24 cellular contexts compared by ENCODE assay signal in the genomic region with DNA sequence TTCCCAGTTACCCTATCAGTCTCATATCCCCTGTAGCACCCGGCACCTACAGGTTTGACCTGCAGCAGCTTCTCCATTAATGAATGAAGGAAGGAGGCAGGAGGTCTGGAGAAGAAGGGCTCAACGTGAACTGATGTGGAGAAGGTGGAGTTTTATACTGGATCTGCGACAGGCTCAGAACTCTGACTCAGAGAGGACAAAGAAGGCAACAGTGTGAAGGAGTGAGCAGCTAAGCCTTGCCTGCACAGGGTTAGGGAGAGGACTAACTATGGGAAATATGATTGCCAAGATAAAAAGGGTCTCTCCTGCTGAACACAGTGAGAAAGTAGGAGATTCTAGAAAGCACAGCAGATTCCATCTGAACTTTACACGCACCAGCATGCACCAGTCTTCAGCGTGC. TPM values are rescaled to one million over a fixed set of nuclear protein-coding genes. Genes with fewer than 3 reads are reported as not detected.
DNase-seq lines count a peak whose midpoint lies in the region; ATAC-seq, FAIRE-seq and TF ChIP-seq lines count a peak whose summit lies in the region.
"Had no signal": no experiment of that assay in that cellular context is flagged by ENCODE, and none has a peak within 500 bp of the region (broad histone marks: within the 10 kb centered on the region; RNA-seq: fewer than 3 reads in every experiment).

No MANE protein-coding gene starts in this region.

- H3K4ac ChIP-seq in IMR-90 (ENCODE audit: low read depth, low read length): no peak overlapping the region

- H3K9me3 ChIP-seq in IMR-90 (ENCODE audit: control insufficient read depth, insufficient read depth, low read length) (no peaks in the 10 kb centered on the region), neural progenitor cell (ENCODE audit: low read depth) (no peaks in the 10 kb centered on the region), colonic mucosa (no peaks in the 10 kb centered on the region)

- TF ChIP-seq RAD21 in IMR-90 (IDR thresholded peaks at IDR 0.05; ENCODE audit: low read length): no peak

- no peaks in the 10 kb centered on the region for H3K27me3 Mint-ChIP-seq in Calu3 (ENCODE audit: unreplicated experiment)
- H3K27me3 Mint-ChIP-seq in neural progenitor cell (ENCODE audit: insufficient read depth, low read depth): no peaks in the 10 kb centered on the region
- H3K27me3 Mint-ChIP-seq: CD4-positive, alpha-beta memory T cell; IgD-negative memory B cell had no signal

- H4K20me1 ChIP-seq in IMR-90 (ENCODE audit: insufficient read depth, low read length) (no peaks in the 10 kb centered on the region; the same call in 1 of the 2 replicates), neural progenitor cell (ENCODE audit: low read depth) (no peaks in the 10 kb centered on the region)
- H4K20me1 ChIP-seq: BLaER1 had no signal

- H4K5ac ChIP-seq in IMR-90 (ENCODE audit: low read depth, low read length): no peak overlapping the region

- TF ChIP-seq POLR2A in IMR-90 (IDR thresholded peaks at IDR 0.05; ENCODE audit: low read depth, low read length): no peak

- 75% methylated on average over 2 of the region's 5 CpGs; no CpG with 5 or more reads in 1 of the 2 experiments for WGBS in IMR-90 (ENCODE audit: extremely low coverage in 2 of 2, insufficient read length in 1 of 2), 2 experiments

- H3K18ac ChIP-seq in IMR-90 (ENCODE audit: low read depth, low read length): no peak overlapping the region

- peak overlapping the region; percentile 13; the same call in 1 of the 2 replicates for H2BK20ac ChIP-seq in IMR-90 (ENCODE audit: low read depth, low read length)

- H2AK9ac ChIP-seq in IMR-90 (replicated peaks; ENCODE audit: low read depth, low read length, poor library complexity): peak overlapping the region; percentile 58

- H3K27ac Mint-ChIP-seq in Calu3 (ENCODE audit: unreplicated experiment): peak overlapping the region; percentile 55
- no peak overlapping the region for H3K27ac Mint-ChIP-seq in neural progenitor cell
- H3K27ac Mint-ChIP-seq: CD14-positive monocyte; CD4-positive, alpha-beta memory T cell; IgD-negative memory B cell had no signal

- H3K79me1 ChIP-seq in IMR-90 (ENCODE audit: low read depth in 1 of 2, low read length in 2 of 2): no peaks in the 10 kb centered on the region

- H2BK5ac ChIP-seq in IMR-90 (ENCODE audit: low read depth, low read length, poor library complexity, severe bottlenecking): no peak overlapping the region

- no peak overlapping the region for H2AFZ ChIP-seq in IMR-90 (replicated peaks; ENCODE audit: low read length, poor library complexity)
- peak overlapping the region; percentile 69 for H2AFZ ChIP-seq in neural progenitor cell (replicated peaks)
- H2AFZ ChIP-seq: GM23248 had no signal

- H2BK120ac ChIP-seq in IMR-90 (ENCODE audit: low read depth, low read length): no peak overlapping the region

- H3K9me1 ChIP-seq in IMR-90 (ENCODE audit: insufficient read depth, low read length): no peaks in the 10 kb centered on the region

- no peak overlapping the region for H2AK5ac ChIP-seq in IMR-90 (ENCODE audit: low read depth, low read length)

- H3K4me2 ChIP-seq in IMR-90 (ENCODE audit: low read depth, low read length) (no peak overlapping the region), neural progenitor cell (no peak overlapping the region)
- H3K4me2 ChIP-seq: BLaER1 had no signal

- H3K4me1 Mint-ChIP-seq in Calu3 (ENCODE audit: low read depth, unreplicated experiment) (peaks cover 54% of the 10 kb centered on the region), neural progenitor cell (peaks cover 8% of the 10 kb centered on the region)
- H3K4me1 Mint-ChIP-seq: CD14-positive monocyte; CD4-positive, alpha-beta memory T cell; IgD-negative memory B cell had no signal

- FAIRE-seq in bronchial epithelial cell (lab: Jason Lieb, UNC): peak; percentile 18
- FAIRE-seq: GM12878, GM19239, HTR-8/SVneo had no signal

- no peak overlapping the region for H3K14ac ChIP-seq in IMR-90 (replicated peaks; ENCODE audit: low read depth, low read length)

- no peak overlapping the region for H3K9ac ChIP-seq in IMR-90 (ENCODE audit: low read depth, low read length)
- no peak overlapping the region for H3K9ac ChIP-seq in neural progenitor cell
- no peak overlapping the region for H3K9ac ChIP-seq in colonic mucosa (ENCODE audit: low read depth in 2 of 2, low read length in 2 of 2)
- H3K9ac ChIP-seq: BLaER1, GM23248 had no signal

- H3K36me3 ChIP-seq in IMR-90 (ENCODE audit: control insufficient read depth, insufficient read depth, low read length) (no peaks in the 10 kb centered on the region), bronchial epithelial cell (ENCODE audit: control insufficient read depth, insufficient read depth, low read length) (no peaks in the 10 kb centered on the region), neural progenitor cell (no peaks in the 10 kb centered on the region), colonic mucosa (no peaks in the 10 kb centered on the region)
- H3K36me3 ChIP-seq: BLaER1 had no signal

- H3K36me3 Mint-ChIP-seq in Calu3 (ENCODE audit: insufficient read depth, unreplicated experiment) (peaks cover 45% of the 10 kb centered on the region), neural progenitor cell (no peaks in the 10 kb centered on the region)
- H3K36me3 Mint-ChIP-seq: CD14-positive monocyte; CD4-positive, alpha-beta memory T cell; IgD-negative memory B cell had no signal

- POLR2A ChIA-PET in IMR-90 (lab: Charles Lee; ENCODE audit: unreplicated experiment): no interaction called here

- H3K56ac ChIP-seq in IMR-90 (ENCODE audit: extremely low read depth, insufficient read depth, low read length): no peak overlapping the region

- no peak overlapping the region for H3K23ac ChIP-seq in IMR-90 (ENCODE audit: low read depth, low read length)

- H3K4me3 Mint-ChIP-seq in Calu3 (ENCODE audit: low read depth, unreplicated experiment) (peak overlapping the region; percentile 13), neural progenitor cell (no peak overlapping the region)
- H3K4me3 Mint-ChIP-seq: CD14-positive monocyte; CD4-positive, alpha-beta memory T cell; IgD-negative memory B cell had no signal

- no peak overlapping the region for H4K8ac ChIP-seq in IMR-90 (ENCODE audit: low read depth in 2 of 2, low read length in 2 of 2)

- in situ Hi-C loops in IMR-90 (cut with MboI; ENCODE audit: low sequenced_read_pairs): no loop called here

- no peaks in the 10 kb centered on the region for H3K79me2 ChIP-seq in neural progenitor cell (ENCODE audit: low read depth)

- CTCF ChIA-PET in Calu3 (lab: Charles Lee): interaction anchor here (0.9 kb wide), 1 partner anchor 10 kb away, joined by 3 read pairs; no protein-coding TSS in a partner anchor
- CTCF ChIA-PET in IMR-90 (lab: Yijun Ruan, JAX): no interaction called here

- H3K27ac ChIP-seq in IMR-90 (ENCODE audit: insufficient read depth, low read length) (no peak overlapping the region), neural progenitor cell (no peak overlapping the region), colonic mucosa (no peak overlapping the region)
- H3K27ac ChIP-seq: BLaER1, GM23248 had no signal

- no TSS peak for BruUV-seq in Calu3 (replicated peaks; lab: Mats Ljungman, UMichigan)
- no TSS peak for BruUV-seq in IMR-90 (replicated peaks; lab: Mats Ljungman, UMichigan)

- no peak overlapping the region for H2BK15ac ChIP-seq in IMR-90 (ENCODE audit: low read depth, low read length)

- H4K91ac ChIP-seq in IMR-90 (ENCODE audit: insufficient read depth, low read depth, low read length): no peak overlapping the region

- ATAC-seq in IMR-90 (ENCODE audit: low read depth) (peak; percentile 38; the same call in 1 of the 2 replicates), GM19397 (IDR thresholded peaks at IDR 0.05; ENCODE audit: unreplicated experiment) (no peak)
- ATAC-seq: GM12878, HCT116 had no signal

- peaks cover 2% of the 10 kb centered on the region; the same call in 1 of the 2 replicates for H3K4me1 ChIP-seq in IMR-90 (ENCODE audit: control insufficient read depth, insufficient read depth, low read length)
- no peaks in the 10 kb centered on the region for H3K4me1 ChIP-seq in neural progenitor cell
- H3K4me1 ChIP-seq in colonic mucosa: no peaks in the 10 kb centered on the region

- no peak for TF ChIP-seq CTCF in Calu3 (IDR thresholded peaks at IDR 0.05; ENCODE audit: unreplicated experiment)
- no peak for TF ChIP-seq CTCF in IMR-90 (conservative IDR thresholded peaks at IDR 0.05; ENCODE audit: low read depth, low read length)
- no peak for TF ChIP-seq CTCF in bronchial epithelial cell (IDR thresholded peaks at IDR 0.05; ENCODE audit: insufficient read depth, low read length, severe bottlenecking)
- no peak for TF ChIP-seq CTCF in neural progenitor cell (IDR thresholded peaks at IDR 0.05)
- TF ChIP-seq CTCF in colonic mucosa (IDR thresholded peaks at IDR 0.05): no peak

- DNase-seq in Calu3 (no peak), IMR-90 (no peak), bronchial epithelial cell (ENCODE audit: low read depth) (no peak), neural progenitor cell (ENCODE audit: low spot score) (no peak), colonic mucosa (no peak), NCI-H446 treated with DMSO at 0.1 percent for 48 hours (lab: John Stamatoyannopoulos, UW) (no peak), D341Med (ENCODE audit: low spot score) (no peak)
- DNase-seq: ACHN; CD4-positive, alpha-beta memory T cell; DMS 273 treated with DMSO at 0.1 percent for 48 hours; DMS53; DND-41; EL; GM23248; KBM-7 had no signal

- H3K27me3 ChIP-seq in IMR-90 (ENCODE audit: control insufficient read depth, insufficient read depth, low read length) (peaks cover 11% of the 10 kb centered on the region), bronchial epithelial cell (ENCODE audit: control insufficient read depth, insufficient read depth, low read length) (no peaks in the 10 kb centered on the region), neural progenitor cell (no peaks in the 10 kb centered on the region), colonic mucosa (no peaks in the 10 kb centered on the region)
- H3K27me3 ChIP-seq: BLaER1 had no signal

- H3K9me3 Mint-ChIP-seq in Calu3 (ENCODE audit: low read depth, unreplicated experiment) (no peaks in the 10 kb centered on the region), neural progenitor cell (no peaks in the 10 kb centered on the region)
- H3K9me3 Mint-ChIP-seq: IgD-negative memory B cell had no signal

- intact Hi-C loops in Calu3 (cut with micrococcal nuclease; ENCODE audit: unreplicated experiment) (no loop called here), IMR-90 (cut with micrococcal nuclease) (no loop called here), colonic mucosa (cut with DNase I) (no loop called here)

- H3K4me3 ChIP-seq in IMR-90 (ENCODE audit: insufficient read depth, low read depth, low read length) (no peak overlapping the region), bronchial epithelial cell (ENCODE audit: low read depth, low read length) (no peak overlapping the region), neural progenitor cell (no peak overlapping the region), colonic mucosa (no peak overlapping the region)
- H3K4me3 ChIP-seq: BLaER1, GM12878, GM23248 had no signal

- H3F3A ChIP-seq in neural progenitor cell (ENCODE audit: low read depth): no peaks in the 10 kb centered on the region

- dilution Hi-C loops in IMR-90 (cut with HindIII; ENCODE audit: low sequenced_read_pairs, unreplicated experiment): no loop called here

RNA-seq across cellular contexts. Expression of a gene that starts 23.6 kb away (rescaled TPM):
- total RNA-seq in Calu3 (2022) (38.8 and 47.7 TPM in 2 replicates), IMR-90 (2012; rRNA removed) (under 0.01 TPM in 2 replicates), bronchial epithelial cell (9.2 and 14.2 TPM in 2 replicates), neural progenitor cell (ENCODE audit: low replicate concordance) (0.21 and 0.87 TPM in 2 replicates), colonic mucosa (10 to 100 TPM; 36.8 to 38.9 TPM)
- polyA plus RNA-seq in IMR-90 (2012; rRNA removed): 0.05 TPM in 1 of 2 replicates, not detected in the other
- not detected in 2 replicates for polyA plus RNA-seq in IMR-90 (2012; cell fraction: cytosol; rRNA removed)
- polyA plus RNA-seq in IMR-90 (2012; cell fraction: nucleus; rRNA removed; ENCODE audit: low replicate concordance): 0.04 and 0.07 TPM in 2 replicates
- total RNA-seq: CD4-positive, alpha-beta memory T cell; G401 had no signal
- polyA plus RNA-seq: CD14-positive monocyte; CD4-positive, alpha-beta memory T cell; GM23248; IgD-negative memory B cell had no signal
